ENCODE assay signal across 16 cellular contexts in genomic region chr7:140314571-140315480, GRCh38.
DNase-seq lines count a peak whose midpoint lies in the region; ATAC-seq and TF ChIP-seq lines count a peak whose summit lies in the region.
"Had no signal": no experiment of that assay in that cellular context is flagged by ENCODE, and none has a peak within 500 bp of the region (broad histone marks: within the 10 kb centered on the region; RNA-seq: fewer than 3 reads in every experiment).

No MANE protein-coding gene starts in this region.

- intact Hi-C loops in MCF 10A (cut with micrococcal nuclease), result no loop called here
- intact Hi-C loops in right lobe of liver (cut with DNase I), result no loop called here
- intact Hi-C loops in activated T-helper 1 cell treated with anti-CD3 and anti-CD28 coated beads, Interleukin-12 subunit alpha, Interleukin-12 subunit beta, Interleukin-2, Interleukin-4 antibody, amounts not matched to agents 30 ng/mL and 10 ng/mL and 1 ng/mL, durations not matched to agents 14 hours and 24 hours and 36 hours (cut with micrococcal nuclease), result no loop called here

- DNase-seq in CD1c-positive myeloid dendritic cell (ENCODE audit: extremely low spot score) (peak; percentile 85), MCF 10A (ENCODE audit: unreplicated experiment) (no peak), right lobe of liver (no peak), smooth muscle cell (lab: John Stamatoyannopoulos, UW; ENCODE audit: unreplicated experiment) (no peak), UCSD-AML1 (lab: John Stamatoyannopoulos, UW; ENCODE audit: unreplicated experiment) (no peak)
- no peak for DNase-seq in stimulated activated CD4-positive, alpha-beta T cell treated with anti-CD3 and anti-CD28 coated beads, Interleukin-2, amount 100 ng/mL, for 24 hours
- no peak for DNase-seq in activated T-helper 1 cell treated with anti-CD3 and anti-CD28 coated beads, Interleukin-12 subunit alpha, Interleukin-12 subunit beta, Interleukin-2, Interleukin-4 antibody, amounts not matched to agents 30 ng/mL and 10 ng/mL and 1 ng/mL, durations not matched to agents 14 hours and 24 hours and 36 hours (ENCODE audit: low spot score)
- DNase-seq: activated CD4-positive, alpha-beta memory T cell treated with anti-CD3 and anti-CD28 coated beads, Interleukin-2, amount 10 ng/mL, durations not matched to agents 7 days and 5 days; activated gamma-delta T cell treated with Interleukin-2 at 50 U/mL for 16 hours; EL; H9; NCI-H2171 treated with DMSO at 0.1 percent for 48 hours had no signal

- TF ChIP-seq CTCF in MCF 10A (IDR thresholded peaks at IDR 0.05; ENCODE audit: unreplicated experiment) (no peak), right lobe of liver (IDR thresholded peaks at IDR 0.05) (no peak), smooth muscle cell (IDR thresholded peaks at IDR 0.05; ENCODE audit: borderline replicate concordance, insufficient read depth, poor library complexity, severe bottlenecking) (no peak)

- no peaks in the 10 kb centered on the region for H3F3A ChIP-seq in smooth muscle cell (ENCODE audit: low read depth)

- H3K27ac ChIP-seq in right lobe of liver (no peak overlapping the region), smooth muscle cell (ENCODE audit: low read depth) (peak overlapping the region; percentile 76)
- H3K27ac ChIP-seq: BLaER1 had no signal

- no peak overlapping the region for H2AFZ ChIP-seq in smooth muscle cell (ENCODE audit: low read depth)

- TF ChIP-seq POLR2A in right lobe of liver (IDR thresholded peaks at IDR 0.05), result no peak

- H3K79me2 ChIP-seq in smooth muscle cell (ENCODE audit: low read depth), result no peaks in the 10 kb centered on the region

- no peaks in the 10 kb centered on the region for H3K36me3 Mint-ChIP-seq in MCF 10A (ENCODE audit: insufficient read depth, unreplicated experiment)
- H3K36me3 Mint-ChIP-seq in activated T-helper 1 cell treated with anti-CD3 and anti-CD28 coated beads, Interleukin-12 subunit alpha, Interleukin-12 subunit beta, Interleukin-2, Interleukin-4 antibody, amounts not matched to agents 30 ng/mL and 10 ng/mL and 1 ng/mL, durations not matched to agents 14 hours and 24 hours and 36 hours (ENCODE audit: low read depth), result peaks cover 25% of the 10 kb centered on the region

- POLR2A ChIA-PET in MCF 10A (lab: Yijun Ruan, JAX), result interaction anchor here (0.7 to 3.7 kb wide), 6 partner anchors 8 to 168 kb away, joined by 3 to 97 read pairs (median 5); partner anchors contain the start of gene KDM7A

- peaks cover 32% of the 10 kb centered on the region for H3K4me1 Mint-ChIP-seq in MCF 10A (ENCODE audit: insufficient read depth, unreplicated experiment)
- peaks cover 59% of the 10 kb centered on the region for H3K4me1 Mint-ChIP-seq in activated T-helper 1 cell treated with anti-CD3 and anti-CD28 coated beads, Interleukin-12 subunit alpha, Interleukin-12 subunit beta, Interleukin-2, Interleukin-4 antibody, amounts not matched to agents 30 ng/mL and 10 ng/mL and 1 ng/mL, durations not matched to agents 14 hours and 24 hours and 36 hours (ENCODE audit: low read depth)

- BruUV-seq in MCF 10A (replicated peaks; lab: Mats Ljungman, UMichigan), result no TSS peak

- peak overlapping the region; percentile 71 for H3K4me3 Mint-ChIP-seq in MCF 10A (ENCODE audit: unreplicated experiment)
- H3K4me3 Mint-ChIP-seq in activated T-helper 1 cell treated with anti-CD3 and anti-CD28 coated beads, Interleukin-12 subunit alpha, Interleukin-12 subunit beta, Interleukin-2, Interleukin-4 antibody, amounts not matched to agents 30 ng/mL and 10 ng/mL and 1 ng/mL, durations not matched to agents 14 hours and 24 hours and 36 hours, result no peak overlapping the region
- H3K4me3 Mint-ChIP-seq: activated CD4-positive, alpha-beta memory T cell treated with anti-CD3 and anti-CD28 coated beads, Interleukin-2, amount 10 ng/mL, durations not matched to agents 7 days and 5 days; H9; nephron; T-helper 1 cell treated with Interleukin-12 subunit alpha and Interleukin-12 subunit beta and Interleukin-4 antibody, amounts not matched to agents 30 μg/mL and 1 μg/mL, for 36 hours had no signal

- WGBS in right lobe of liver (ENCODE audit: insufficient coverage, low coverage, low lambda C conversion rate, missing lambda C conversion rate), result 62% methylated on average over 21 of the region's 21 CpGs
- 78% methylated on average over 21 of the region's 21 CpGs for WGBS in smooth muscle cell (ENCODE audit: low lambda C conversion rate)

- H3K36me3 ChIP-seq in right lobe of liver (no peaks in the 10 kb centered on the region), smooth muscle cell (ENCODE audit: low read depth) (no peaks in the 10 kb centered on the region)
- H3K36me3 ChIP-seq: BLaER1 had no signal

- H3K27me3 Mint-ChIP-seq in MCF 10A (ENCODE audit: insufficient read depth, unreplicated experiment), result no peaks in the 10 kb centered on the region
- no peaks in the 10 kb centered on the region for H3K27me3 Mint-ChIP-seq in activated T-helper 1 cell treated with anti-CD3 and anti-CD28 coated beads, Interleukin-12 subunit alpha, Interleukin-12 subunit beta, Interleukin-2, Interleukin-4 antibody, amounts not matched to agents 30 ng/mL and 10 ng/mL and 1 ng/mL, durations not matched to agents 14 hours and 24 hours and 36 hours (ENCODE audit: insufficient read depth)

- H3K27me3 ChIP-seq in right lobe of liver (no peaks in the 10 kb centered on the region), smooth muscle cell (ENCODE audit: low read depth) (no peaks in the 10 kb centered on the region)
- H3K27me3 ChIP-seq: BLaER1 had no signal

- H3K4me3 ChIP-seq in right lobe of liver (no peak overlapping the region), smooth muscle cell (no peak overlapping the region)
- H3K4me3 ChIP-seq: BLaER1 had no signal

- H3K4me1 ChIP-seq in right lobe of liver (peaks cover 0 to 8% (median 3%) of the 10 kb centered on the region in 4 donors), smooth muscle cell (ENCODE audit: low read depth) (peaks cover 7% of the 10 kb centered on the region)

- H3K9me3 Mint-ChIP-seq in MCF 10A (ENCODE audit: unreplicated experiment), result peaks cover 21% of the 10 kb centered on the region
- peaks cover 18% of the 10 kb centered on the region for H3K9me3 Mint-ChIP-seq in activated T-helper 1 cell treated with anti-CD3 and anti-CD28 coated beads, Interleukin-12 subunit alpha, Interleukin-12 subunit beta, Interleukin-2, Interleukin-4 antibody, amounts not matched to agents 30 ng/mL and 10 ng/mL and 1 ng/mL, durations not matched to agents 14 hours and 24 hours and 36 hours

- peak overlapping the region; percentile 95 for H3K27ac Mint-ChIP-seq in MCF 10A (ENCODE audit: low read depth, unreplicated experiment)
- H3K27ac Mint-ChIP-seq in activated T-helper 1 cell treated with anti-CD3 and anti-CD28 coated beads, Interleukin-12 subunit alpha, Interleukin-12 subunit beta, Interleukin-2, Interleukin-4 antibody, amounts not matched to agents 30 ng/mL and 10 ng/mL and 1 ng/mL, durations not matched to agents 14 hours and 24 hours and 36 hours, result no peak overlapping the region
- H3K27ac Mint-ChIP-seq: activated CD4-positive, alpha-beta memory T cell treated with anti-CD3 and anti-CD28 coated beads, Interleukin-2, amount 10 ng/mL, durations not matched to agents 7 days and 5 days; nephron; T-helper 1 cell treated with Interleukin-12 subunit alpha and Interleukin-12 subunit beta and Interleukin-4 antibody, amounts not matched to agents 30 μg/mL and 1 μg/mL, for 36 hours had no signal

- peak overlapping the region; percentile 42 for H3K9ac ChIP-seq in smooth muscle cell (ENCODE audit: low read depth)
- H3K9ac ChIP-seq: BLaER1 had no signal

- CTCF ChIA-PET in MCF 10A (lab: Yijun Ruan, JAX), result interaction anchor here (1.2 to 3.5 kb wide), 3 partner anchors 11 to 383 kb away, joined by 5 to 22 read pairs (median 7); no protein-coding TSS in a partner anchor

- peak overlapping the region; percentile 34 for H3K4me2 ChIP-seq in smooth muscle cell
- H3K4me2 ChIP-seq: BLaER1 had no signal

- no peaks in the 10 kb centered on the region for H4K20me1 ChIP-seq in smooth muscle cell (ENCODE audit: low read depth)
- H4K20me1 ChIP-seq: BLaER1 had no signal

- H3K9me3 ChIP-seq in right lobe of liver (no peaks in the 10 kb centered on the region), smooth muscle cell (replicated peaks; ENCODE audit: low read depth) (peaks cover 8% of the 10 kb centered on the region)

- ATAC-seq in right lobe of liver, result peak; percentile 18 to 58 (median 37)
- ATAC-seq in GM18868 (IDR thresholded peaks at IDR 0.05; ENCODE audit: unreplicated experiment), result no peak
